ENCODE assay signal across 14 cellular contexts in the genomic region with DNA sequence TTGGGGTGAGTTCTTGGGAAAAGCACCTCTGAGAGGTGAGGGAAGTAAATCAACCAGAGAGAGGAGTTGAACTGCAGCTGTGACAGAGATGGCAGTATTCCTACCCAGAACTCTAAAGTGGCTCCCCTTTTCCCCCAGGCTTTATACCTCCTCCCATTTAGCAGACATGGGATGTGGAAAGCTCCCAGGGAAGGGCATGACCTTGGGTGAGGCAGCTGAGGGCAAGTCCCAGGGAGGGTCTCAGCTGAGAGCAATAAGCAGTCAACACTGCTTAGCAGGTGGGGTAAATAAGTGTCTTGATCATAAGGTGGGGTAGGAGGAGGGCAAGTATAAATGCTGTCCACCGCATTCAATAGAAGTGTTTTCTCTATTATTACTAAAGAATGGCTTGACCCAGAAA.
A peak's percentile ranks its signal among the peaks of the same experiment; 100 is the strongest.
DNase-seq lines count a peak whose midpoint lies in the region; ATAC-seq, FAIRE-seq and TF ChIP-seq lines count a peak whose summit lies in the region.
"Had no signal": no experiment of that assay in that cellular context is flagged by ENCODE, and none has a peak within 500 bp of the region (broad histone marks: within the 10 kb centered on the region; RNA-seq: fewer than 3 reads in every experiment).

No MANE protein-coding gene starts in this region.

- no peak for TF ChIP-seq CTCF in D721Med (IDR thresholded peaks at IDR 0.05; ENCODE audit: insufficient read depth, missing control alignments)
- no peak for TF ChIP-seq CTCF in natural killer cell (IDR thresholded peaks at IDR 0.05)

- H2BK5ac ChIP-seq in mesenchymal stem cell (ENCODE audit: low read depth, low read length, poor library complexity, severe bottlenecking): no peak overlapping the region

- no CpG with 5 or more reads among the region's 1 CpG for WGBS in mesenchymal stem cell

- FAIRE-seq in D721Med (lab: Jason Lieb, UNC): no peak
- FAIRE-seq: bronchial epithelial cell, GM18507 had no signal

- H2BK15ac ChIP-seq in mesenchymal stem cell (ENCODE audit: low read depth, poor library complexity, severe bottlenecking): no peak overlapping the region

- ATAC-seq in stimulated activated memory B cell treated with anti-CD40 and anti-IgM and Interleukin-4, amounts not matched to agents 10 μg/mL and 1 μg/mL and 100 μg/mL, for 72 hours: peak; percentile 22
- no peak for ATAC-seq in GM18868 (IDR thresholded peaks at IDR 0.05; ENCODE audit: unreplicated experiment)
- no peak for ATAC-seq in natural killer cell

- H3K27ac Mint-ChIP-seq in stimulated activated memory B cell treated with anti-CD40 and anti-IgM and Interleukin-4, amounts not matched to agents 10 μg/mL and 1 μg/mL and 100 μg/mL, for 72 hours: no peak overlapping the region
- no peak overlapping the region for H3K27ac Mint-ChIP-seq in natural killer cell

- peak overlapping the region; percentile 40 to 48 for H3K4ac ChIP-seq in mesenchymal stem cell (ENCODE audit: low read depth in 1 of 2, low read length in 2 of 2)

- DNase-seq in NCI-H69 (lab: John Stamatoyannopoulos, UW) (peak; percentile 26), mesenchymal stem cell (no peak), D721Med (ENCODE audit: insufficient read length, low spot score) (no peak), natural killer cell (no peak)
- DNase-seq in activated naive CD4-positive, alpha-beta T cell treated with anti-CD3 and anti-CD28 coated beads, Interleukin-2, amount 50 U/mL, for 16 hours: no peak
- DNase-seq: activated T-cell treated with anti-CD3 and anti-CD28 coated beads, Interleukin-2, amount 50 U/mL, for 48 hours; erythroblast; NCI-H187 had no signal

- H3K14ac ChIP-seq in mesenchymal stem cell (ENCODE audit: low read length in 2 of 2): no peak overlapping the region

- no peaks in the 10 kb centered on the region for H3K36me3 ChIP-seq in mesenchymal stem cell (ENCODE audit: control insufficient read depth in 1 of 2, insufficient read depth in 2 of 2, low read depth in 1 of 2, low read length in 2 of 2)

- H3K18ac ChIP-seq in mesenchymal stem cell (ENCODE audit: low read depth in 1 of 2, low read length in 2 of 2): no peak overlapping the region

- H3K4me3 ChIP-seq in mesenchymal stem cell (ENCODE audit: insufficient read depth in 1 of 2, low read depth in 1 of 2, low read length in 2 of 2): no peak overlapping the region

- no peak overlapping the region for H2BK120ac ChIP-seq in mesenchymal stem cell (ENCODE audit: low read depth, low read length)

- no peak overlapping the region for H3K4me3 Mint-ChIP-seq in stimulated activated memory B cell treated with anti-CD40 and anti-IgM and Interleukin-4, amounts not matched to agents 10 μg/mL and 1 μg/mL and 100 μg/mL, for 72 hours
- no peak overlapping the region for H3K4me3 Mint-ChIP-seq in natural killer cell

- H3K9me3 ChIP-seq in mesenchymal stem cell (ENCODE audit: control insufficient read depth, low read length): no peaks in the 10 kb centered on the region

- H3K4me1 Mint-ChIP-seq in stimulated activated memory B cell treated with anti-CD40 and anti-IgM and Interleukin-4, amounts not matched to agents 10 μg/mL and 1 μg/mL and 100 μg/mL, for 72 hours: no peaks in the 10 kb centered on the region
- no peaks in the 10 kb centered on the region for H3K4me1 Mint-ChIP-seq in natural killer cell

- no peak overlapping the region for H3K23ac ChIP-seq in mesenchymal stem cell (ENCODE audit: low read length in 2 of 2)

- no peak overlapping the region for H3K9ac ChIP-seq in mesenchymal stem cell (ENCODE audit: low read length)

- H2BK12ac ChIP-seq in mesenchymal stem cell (ENCODE audit: low read length in 2 of 2): peak overlapping the region in 1 of 2 experiments; percentile 67

- H3K36me3 Mint-ChIP-seq in stimulated activated memory B cell treated with anti-CD40 and anti-IgM and Interleukin-4, amounts not matched to agents 10 μg/mL and 1 μg/mL and 100 μg/mL, for 72 hours: no peaks in the 10 kb centered on the region
- no peaks in the 10 kb centered on the region for H3K36me3 Mint-ChIP-seq in natural killer cell

- peaks cover 9% of the 10 kb centered on the region for H3K4me1 ChIP-seq in mesenchymal stem cell (ENCODE audit: control insufficient read depth, insufficient read depth, low read depth, low read length)

- H3K27me3 ChIP-seq in mesenchymal stem cell (ENCODE audit: control insufficient read depth in 1 of 2, insufficient read depth in 1 of 2, low read length in 2 of 2): no peaks in the 10 kb centered on the region

- H4K8ac ChIP-seq in mesenchymal stem cell (ENCODE audit: low read length): no peak overlapping the region

- H3K27ac ChIP-seq in cingulate gyrus (ENCODE audit: low read depth, low read length): peak overlapping the region; percentile 96
- peak overlapping the region; percentile 87 for H3K27ac ChIP-seq in mesenchymal stem cell (ENCODE audit: low read length, poor library complexity, severe bottlenecking)
- H3K27ac ChIP-seq: C4-2B had no signal

- no peak overlapping the region for H3K4me2 ChIP-seq in mesenchymal stem cell (ENCODE audit: low read length, poor library complexity, severe bottlenecking)

- H2AK5ac ChIP-seq in mesenchymal stem cell (ENCODE audit: low read length, severe bottlenecking): peak overlapping the region; percentile 63

- no peak overlapping the region for H2AFZ ChIP-seq in mesenchymal stem cell (ENCODE audit: low read depth, low read length)

- H3K27me3 Mint-ChIP-seq in stimulated activated memory B cell treated with anti-CD40 and anti-IgM and Interleukin-4, amounts not matched to agents 10 μg/mL and 1 μg/mL and 100 μg/mL, for 72 hours: peaks cover 8% of the 10 kb centered on the region
- peaks cover 0 to 5% of the 10 kb centered on the region in 2 donors for H3K27me3 Mint-ChIP-seq in natural killer cell (ENCODE audit: low read depth in 2 of 2)

- intact Hi-C loops in natural killer cell (cut with micrococcal nuclease): no loop called here

- H3K79me1 ChIP-seq in mesenchymal stem cell (replicated peaks; ENCODE audit: low read length, poor library complexity, severe bottlenecking): no peaks in the 10 kb centered on the region

- no peaks in the 10 kb centered on the region for H3K9me3 Mint-ChIP-seq in stimulated activated memory B cell treated with anti-CD40 and anti-IgM and Interleukin-4, amounts not matched to agents 10 μg/mL and 1 μg/mL and 100 μg/mL, for 72 hours
- H3K9me3 Mint-ChIP-seq in natural killer cell: no peaks in the 10 kb centered on the region

- no peak overlapping the region for H4K91ac ChIP-seq in mesenchymal stem cell (ENCODE audit: low read length)
